27 cellular contexts compared by ENCODE assay signal in genomic region chr6:44622555-44622954, GRCh38.
"Had no signal": no experiment of that assay in that cellular context is flagged by ENCODE, and none has a peak within 500 bp of the region (broad histone marks: within the 10 kb centered on the region; RNA-seq: fewer than 3 reads in every experiment).

No MANE protein-coding gene starts in this region.

- H3K4me3 ChIP-seq: left lung, lower lobe of right lung, pancreas, prostate gland, skin epidermis, stomach, testis, thyroid gland, transverse colon, upper lobe of left lung, vagina had no signal

- H3K27ac ChIP-seq: left lung, lower lobe of right lung, pancreas, prostate gland, stomach, testis, thyroid gland, transverse colon, upper lobe of left lung, vagina had no signal

- H3K9me3 ChIP-seq: left lung, lower lobe of right lung, pancreas, prostate gland, stomach, testis, thyroid gland, transverse colon, upper lobe of left lung, vagina had no signal

- H3K4me1 ChIP-seq: left lung, lower lobe of right lung, pancreas, prostate gland, stomach, thyroid gland, vagina had no signal

- H3K27me3 ChIP-seq: left lung, pancreas, stomach, testis, thyroid gland, transverse colon, upper lobe of left lung, vagina had no signal

- H3K36me3 ChIP-seq: left lung, lower lobe of right lung, pancreas, prostate gland, stomach, thyroid gland, transverse colon, upper lobe of left lung, vagina had no signal

- DNase-seq: immature natural killer cell; kidney; left colon; left lung; lower lobe of right lung; mammary epithelial cell; mesenchymal stem cell; naive thymus-derived CD8-positive, alpha-beta T cell; nucleus accumbens; pancreas; posterior cingulate gyrus; retina; right cardiac atrium; stimulated activated CD4-positive, alpha-beta T cell treated with anti-CD3 and anti-CD28 coated beads, Interleukin-12 subunit alpha, Interleukin-12 subunit beta, amount 100 ng/mL, for 4 hours; stimulated activated CD4-positive, alpha-beta T cell treated with anti-CD3 and anti-CD28 coated beads, Interleukin-15, amount 100 ng/mL, for 24 hours; stimulated activated CD4-positive, alpha-beta T cell treated with anti-CD3 and anti-CD28 coated beads, Interleukin-2, amount 100 ng/mL, for 24 hours; stimulated activated CD4-positive, alpha-beta T cell treated with anti-CD3 and anti-CD28 coated beads, Interleukin-4, amount 100 ng/mL, for 1 hour; stimulated activated naive B cell treated with anti-CD40 and anti-IgM and Interleukin-4, amounts not matched to agents 10 μg/mL and 1 μg/mL and 100 μg/mL, for 72 hours; stimulated activated naive CD8-positive, alpha-beta T cell treated with anti-CD3 and anti-CD28 coated beads, Interleukin-15, Interleukin-2, amounts not matched to agents 100 U/mL and 50 U/mL, for 24 hours; stomach; transverse colon had no signal
